ENCODE assay signal across 18 cellular contexts in the genomic region with DNA sequence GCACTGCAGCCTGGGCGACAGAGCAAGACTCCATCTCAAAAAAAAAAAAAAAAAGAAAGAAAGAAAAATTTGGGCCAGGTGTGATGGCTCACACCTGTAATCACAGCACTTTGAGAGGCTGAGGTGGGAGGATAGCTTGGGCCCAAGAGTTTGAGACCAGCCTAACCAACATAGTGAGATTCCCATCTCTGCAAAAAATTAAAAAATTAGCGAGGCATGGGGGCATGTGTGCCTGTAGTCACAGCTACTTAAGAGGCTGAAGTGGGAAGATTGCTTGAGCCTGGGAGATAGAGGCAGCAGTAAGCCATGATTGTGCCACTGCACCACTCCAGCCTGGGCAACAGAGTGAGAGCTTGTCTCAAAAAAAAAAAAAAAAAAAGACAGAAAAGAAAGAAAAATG. TPM values are rescaled to one million over a fixed set of nuclear protein-coding genes. Genes with fewer than 3 reads are reported as not detected.
"Had no signal": no experiment of that assay in that cellular context is flagged by ENCODE, and none has a peak within 500 bp of the region (broad histone marks: within the 10 kb centered on the region; RNA-seq: fewer than 3 reads in every experiment).

No MANE protein-coding gene starts in this region.

- ATAC-seq: gastrocnemius medialis, SK-N-SH treated with all-trans-retinoic acid at 6 μM for 48 hours had no signal

- H3K27ac Mint-ChIP-seq: mesothelial cell of epicardium; T-helper 1 cell treated with Interleukin-12 subunit alpha and Interleukin-12 subunit beta and Interleukin-4 antibody, amounts not matched to agents 30 μg/mL and 1 μg/mL, for 36 hours; type B pancreatic cell had no signal

- H3K4me3 Mint-ChIP-seq: mesothelial cell of epicardium; T-helper 1 cell treated with Interleukin-12 subunit alpha and Interleukin-12 subunit beta and Interleukin-4 antibody, amounts not matched to agents 30 μg/mL and 1 μg/mL, for 36 hours; type B pancreatic cell had no signal

- H3K9me3 ChIP-seq: colonic mucosa, gastrocnemius medialis had no signal

- H3K27ac ChIP-seq: cardiac muscle cell, gastrocnemius medialis, parathyroid adenoma had no signal

- H3K36me3 Mint-ChIP-seq: mesothelial cell of epicardium had no signal

- H3K9me3 Mint-ChIP-seq: mesothelial cell of epicardium; T-helper 1 cell treated with Interleukin-12 subunit alpha and Interleukin-12 subunit beta and Interleukin-4 antibody, amounts not matched to agents 30 μg/mL and 1 μg/mL, for 36 hours; type B pancreatic cell had no signal

- H3K27me3 ChIP-seq: cardiac muscle cell, colonic mucosa, gastrocnemius medialis had no signal

- H3K4me3 ChIP-seq: cardiac muscle cell, colonic mucosa, gastrocnemius medialis had no signal

- H3K36me3 ChIP-seq: cardiac muscle cell, colonic mucosa, gastrocnemius medialis had no signal

- DNase-seq: activated CD4-positive, alpha-beta T cell treated with anti-CD3 and anti-CD28 coated beads, Interleukin-2, amount 50 U/mL, for 1 hour; activated gamma-delta T cell; activated T-cell treated with anti-CD3 and anti-CD28 coated beads for 4 hours; colonic mucosa; effector CD4-positive, alpha-beta T cell; gastrocnemius medialis; retina; stimulated activated CD4-positive, alpha-beta T cell treated with anti-CD3 and anti-CD28 coated beads, Interleukin-15, amount 100 ng/mL, for 24 hours; stimulated activated CD4-positive, alpha-beta T cell treated with anti-CD3 and anti-CD28 coated beads, Interleukin-4, amount 100 ng/mL, for 4 hours had no signal

- H3K4me1 ChIP-seq: parathyroid adenoma had no signal

RNA-seq across cellular contexts. Expression of a gene that starts 2.9 kb away (rescaled TPM):
- total RNA-seq: cardiac muscle cell, gastrocnemius medialis, lower leg skin, mesothelial cell of epicardium, myocyte had no signal
- polyA plus RNA-seq: fibroblast of lung had no signal

RNA-seq across cellular contexts. Expression of a gene that starts 4.2 kb away (rescaled TPM):
- polyA plus RNA-seq: cardiac muscle cell had no signal

RNA-seq across cellular contexts. Expression of a gene that starts 11.4 kb away (rescaled TPM):
- total RNA-seq: myocyte had no signal

RNA-seq across cellular contexts. Expression of a gene that starts 20.1 kb away (rescaled TPM):
- total RNA-seq: gastrocnemius medialis, myocyte had no signal
